ENCODE assay signal across 8 cellular contexts in the genomic region with DNA sequence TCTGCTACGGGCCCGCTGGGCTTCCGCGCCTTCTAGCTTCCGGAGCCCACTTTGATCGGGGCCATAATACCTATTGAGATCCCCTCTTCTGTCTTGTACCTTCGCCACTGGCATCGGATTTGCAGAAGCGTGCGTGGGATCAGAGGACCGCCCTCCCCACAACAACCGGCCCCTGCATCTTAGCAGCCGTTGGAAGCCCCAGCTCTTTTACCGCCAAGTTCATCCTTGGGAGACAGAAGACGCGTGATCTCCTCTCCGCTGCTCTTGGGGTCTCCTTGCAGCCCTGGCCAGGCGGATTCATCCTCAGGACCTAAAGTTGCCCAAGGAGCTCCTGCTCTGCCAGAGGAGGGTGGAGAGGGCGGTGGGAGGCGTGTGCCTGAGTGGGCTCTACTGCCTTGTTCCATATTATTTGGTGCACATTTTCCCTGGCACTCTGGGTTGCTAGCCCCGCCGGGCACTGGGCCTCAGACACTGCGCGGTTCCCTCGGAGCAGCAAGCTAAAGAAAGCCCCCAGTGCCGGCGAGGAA. TPM values are rescaled to one million over a fixed set of nuclear protein-coding genes. Genes with fewer than 3 reads are reported as not detected.
DNase-seq lines count a peak whose midpoint lies in the region; ATAC-seq and TF ChIP-seq lines count a peak whose summit lies in the region.

No MANE protein-coding gene starts in this region.

- peak; percentile 1 for ATAC-seq in GM23338
- no peak for ATAC-seq in CD8-positive, alpha-beta T cell
- no peak for ATAC-seq in HG03571 (IDR thresholded peaks at IDR 0.05; ENCODE audit: unreplicated experiment)
- ATAC-seq in HG02642 (IDR thresholded peaks at IDR 0.05; ENCODE audit: poor library complexity, unreplicated experiment): no peak

- H3K36me3 ChIP-seq in GM23338 (ENCODE audit: insufficient read depth) (no peaks in the 10 kb centered on the region), iPS-20b (ENCODE audit: insufficient read depth, low read depth, low read length) (no peaks in the 10 kb centered on the region), spleen (no peaks in the 10 kb centered on the region)
- no peaks in the 10 kb centered on the region for H3K36me3 ChIP-seq in CD8-positive, alpha-beta T cell (ENCODE audit: insufficient read depth, low read length)

- H3K4me3 ChIP-seq in GM23338 (peak overlapping the region; percentile 66), astrocyte of the spinal cord (ENCODE audit: low read depth, low read length) (peak overlapping the region; percentile 74), iPS-20b (ENCODE audit: low read length) (peak overlapping the region; percentile 77), spleen (peak overlapping the region; percentile 53 to 77 (median 61))
- no peak overlapping the region for H3K4me3 ChIP-seq in CD8-positive, alpha-beta T cell (ENCODE audit: low read depth, low read length)

- H3K4me1 ChIP-seq in GM23338 (ENCODE audit: insufficient read depth) (peaks cover 40% of the 10 kb centered on the region), iPS-20b (ENCODE audit: insufficient read depth, low read length) (peaks cover 17% of the 10 kb centered on the region), spleen (peaks cover 0 to 74% (median 21%) of the 10 kb centered on the region in 6 donors)
- H3K4me1 ChIP-seq in CD8-positive, alpha-beta T cell (ENCODE audit: insufficient read depth, low read length): no peaks in the 10 kb centered on the region

- H3K4me2 ChIP-seq in GM23338: peak overlapping the region; percentile 84

- H3K27me3 ChIP-seq in GM23338 (ENCODE audit: insufficient read depth) (peaks cover 84% of the 10 kb centered on the region), iPS-20b (ENCODE audit: insufficient read depth, low read length) (peaks cover 82% of the 10 kb centered on the region), spleen (replicated peaks in 1 of 7) (peaks cover 0 to 65% (median 33%) of the 10 kb centered on the region in 7 donors)
- H3K27me3 ChIP-seq in CD8-positive, alpha-beta T cell (ENCODE audit: insufficient read depth, low read length): no peaks in the 10 kb centered on the region

- no peaks in the 10 kb centered on the region for H3K9me2 ChIP-seq in GM23338 (ENCODE audit: insufficient read depth)

- CTCF ChIA-PET in CD8-positive, alpha-beta T cell (lab: Charles Lee): no interaction called here

- peaks cover 39% of the 10 kb centered on the region for H3K4me1 Mint-ChIP-seq in GM23338
- H3K4me1 Mint-ChIP-seq in CD8-positive, alpha-beta T cell (ENCODE audit: low read depth): peaks cover 2% of the 10 kb centered on the region

- H3K9me3 Mint-ChIP-seq in GM23338: peaks cover 6% of the 10 kb centered on the region; the same call in 1 of the 3 replicates
- H3K9me3 Mint-ChIP-seq in CD8-positive, alpha-beta T cell: no peaks in the 10 kb centered on the region

- POLR2A ChIA-PET in CD8-positive, alpha-beta T cell (lab: Charles Lee): no interaction called here

- no peaks in the 10 kb centered on the region for H3F3A ChIP-seq in GM23338 (replicated peaks; ENCODE audit: low read depth)

- peak overlapping the region; percentile 84 for H3K4me3 Mint-ChIP-seq in GM23338
- H3K4me3 Mint-ChIP-seq in CD8-positive, alpha-beta T cell: no peak overlapping the region

- H3K9ac ChIP-seq in iPS-20b (ENCODE audit: low read depth, low read length): no peak overlapping the region

- no peak for TF ChIP-seq CTCF in GM23338 (conservative IDR thresholded peaks at IDR 0.05; ENCODE audit: low read depth in 2 of 2)
- TF ChIP-seq CTCF in astrocyte of the spinal cord (IDR thresholded peaks at IDR 0.05; ENCODE audit: low read depth, low read length): no peak
- no peak for TF ChIP-seq CTCF in spleen (IDR thresholded peaks at IDR 0.05 in 8 of 11, conservative IDR thresholded peaks at IDR 0.05 in 3 of 11)
- no peak for TF ChIP-seq CTCF in CD8-positive, alpha-beta T cell (IDR thresholded peaks at IDR 0.05)

- in situ Hi-C loops in astrocyte of the spinal cord (cut with HindIII; ENCODE audit: low sequenced_read_pairs): no loop called here

- H3K27ac ChIP-seq in GM23338 (ENCODE audit: low read depth): no peak overlapping the region
- H3K27ac ChIP-seq in iPS-20b (ENCODE audit: low read length): no peak overlapping the region
- H3K27ac ChIP-seq in spleen: peak overlapping the region in 6 of 8 donors; percentile 20 to 83 (median 78)
- no peak overlapping the region for H3K27ac ChIP-seq in CD8-positive, alpha-beta T cell (ENCODE audit: low read depth, low read length)

- intact Hi-C loops in spleen (cut with DNase I; ENCODE audit: low total_unique reads): loop anchor here (10.0 kb wide), 1 partner anchor 1029 kb away; no protein-coding TSS in a partner anchor
- intact Hi-C loops in CD8-positive, alpha-beta T cell (cut with DNase I, micrococcal nuclease): no loop called here

- peaks cover 3% of the 10 kb centered on the region; the same call in 1 of the 2 replicates for H4K20me1 ChIP-seq in GM23338 (replicated peaks; ENCODE audit: insufficient read depth)

- H3K79me2 ChIP-seq in GM23338 (replicated peaks; ENCODE audit: insufficient read depth): no peaks in the 10 kb centered on the region

- 4 to 18% (median 6%) methylated on average over 20 to 27 of the region's 27 CpGs for WGBS in spleen, 5 donors

- peaks cover 6% of the 10 kb centered on the region; the same call in 1 of the 3 replicates for H3K36me3 Mint-ChIP-seq in GM23338 (ENCODE audit: low read depth)
- H3K36me3 Mint-ChIP-seq in CD8-positive, alpha-beta T cell: no peaks in the 10 kb centered on the region

- no peak overlapping the region for H2AFZ ChIP-seq in GM23338

- TF ChIP-seq POLR2A in spleen (IDR thresholded peaks at IDR 0.05): no peak

- H3K9me3 ChIP-seq in iPS-20b (ENCODE audit: insufficient read depth, low read depth, low read length) (no peaks in the 10 kb centered on the region), spleen (no peaks in the 10 kb centered on the region)
- no peaks in the 10 kb centered on the region for H3K9me3 ChIP-seq in CD8-positive, alpha-beta T cell (ENCODE audit: low read length)

- peaks cover 60% of the 10 kb centered on the region for H3K27me3 Mint-ChIP-seq in GM23338 (ENCODE audit: insufficient read depth, low read depth, poor library complexity)
- H3K27me3 Mint-ChIP-seq in CD8-positive, alpha-beta T cell (ENCODE audit: low read depth): peaks cover 41% of the 10 kb centered on the region

- H3K27ac Mint-ChIP-seq in GM23338: no peak overlapping the region
- no peak overlapping the region for H3K27ac Mint-ChIP-seq in CD8-positive, alpha-beta T cell

- DNase-seq in GM23338 (ENCODE audit: low spot score) (peak; percentile 21), astrocyte of the spinal cord (ENCODE audit: low read depth, low spot score) (no peak), spleen (no peak), NOMO-1 treated with dmso at 0.1 percent for 144 hours (lab: John Stamatoyannopoulos, UW; ENCODE audit: unreplicated experiment) (no peak)
- no peak for DNase-seq in CD8-positive, alpha-beta T cell

RNA-seq across cellular contexts. Expression of gene SLIT2, which starts 1.6 kb away (rescaled TPM):
- 5.6 and 5.7 TPM in 2 replicates for total RNA-seq in GM23338 (2014; rRNA removed; shearing (Covaris generic))
- polyA plus RNA-seq in GM23338 (2016; fragmentation: Nextera tagmentation; extraction: Ambion mirVana) (4.9 and 5.2 TPM in 2 replicates), spleen (1 to 10 TPM; 1.3 to 3.6 (median 1.6) TPM)
- 100 to 1,000 TPM in 2 of 7 donors, 10 to 100 TPM in 5; 29.8 to 128 (median 69.9) TPM for total RNA-seq in spleen
- total RNA-seq in CD8-positive, alpha-beta T cell: not detected

Comparison
In these comparisons a context has a peak if more than half of its experiments do, and no peak if none do; other contexts are left out.
1. H3K27ac ChIP-seq: peak in spleen (6 of 8); none in GM23338 (single experiment), iPS-20b (single experiment) and CD8-positive, alpha-beta T cell (single experiment).